7 cellular contexts compared by ENCODE assay signal in the genomic region with DNA sequence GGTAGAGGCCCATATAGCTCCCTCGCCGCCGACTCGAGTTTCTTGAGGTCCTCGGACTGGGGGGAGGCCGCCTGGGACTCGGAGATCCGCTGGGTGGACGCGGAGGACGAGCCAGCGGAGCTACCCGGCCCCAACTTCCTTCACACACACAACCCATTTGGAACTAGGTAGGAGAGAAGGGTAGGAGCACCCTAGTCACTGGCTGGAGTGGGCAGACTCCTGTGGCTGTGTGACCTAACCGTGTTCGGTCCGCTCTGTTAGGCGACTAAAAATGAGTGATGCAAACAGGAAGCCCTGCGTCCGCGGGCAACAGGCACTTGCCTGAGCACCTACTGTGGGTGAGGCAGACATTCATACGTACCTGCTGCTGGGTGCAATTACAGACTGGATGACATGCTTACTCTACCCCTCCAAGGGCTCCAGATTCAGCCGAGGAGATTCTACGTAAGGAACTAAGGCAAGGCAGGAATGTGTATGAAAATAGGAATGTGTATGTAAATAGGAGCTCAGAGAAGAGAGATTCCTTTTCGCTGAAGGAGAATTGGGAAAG. TPM values are rescaled to one million over a fixed set of nuclear protein-coding genes. Genes with fewer than 3 reads are reported as not detected.
A peak's percentile ranks its signal among the peaks of the same experiment; 100 is the strongest.
DNase-seq lines count a peak whose midpoint lies in the region; ATAC-seq and TF ChIP-seq lines count a peak whose summit lies in the region.

No MANE protein-coding gene starts in this region.

- peak overlapping the region; percentile 87 for H3K4me3 Mint-ChIP-seq in WTC11

- H3K27me3 ChIP-seq in dorsolateral prefrontal cortex = no peaks in the 10 kb centered on the region
- H3K27me3 ChIP-seq in muscle layer of colon (ENCODE audit: control insufficient read depth in 1 of 2, insufficient read depth in 2 of 2, low read length in 2 of 2) = no peaks in the 10 kb centered on the region

- H3K27ac ChIP-seq in dorsolateral prefrontal cortex (peak overlapping the region in 57 of 59 donors; percentile 30 to 99 (median 95)), muscle layer of colon (ENCODE audit: low read depth, low read length) (peak overlapping the region; percentile 69)

- H3K9me3 ChIP-seq in muscle layer of colon (ENCODE audit: low read length) = no peaks in the 10 kb centered on the region

- POLR2A ChIA-PET in WTC11 (lab: Charles Lee) = interaction anchor here (0.6 to 6.0 kb wide), 8 partner anchors 8 to 433 kb away, joined by 3 to 76 read pairs (median 5); a partner anchor contains a TSS

- ATAC-seq in WTC11 = no peak
- no peak for ATAC-seq in GM18873 (IDR thresholded peaks at IDR 0.05; ENCODE audit: low FRiP score, unreplicated experiment)

- H3K4me3 ChIP-seq in GM08714 (ENCODE audit: low read length) (peak overlapping the region; percentile 84), dorsolateral prefrontal cortex (peak overlapping the region; percentile 60 to 98 (median 91)), muscle layer of colon (ENCODE audit: low read depth in 1 of 2, low read length in 2 of 2) (peak overlapping the region; percentile 91 to 94)

- no peaks in the 10 kb centered on the region for H3K36me3 Mint-ChIP-seq in WTC11

- peak overlapping the region; percentile 64 for H3K9ac ChIP-seq in muscle layer of colon (ENCODE audit: low read length)

- no peaks in the 10 kb centered on the region for H3K36me3 ChIP-seq in muscle layer of colon (ENCODE audit: insufficient read depth, low read length)

- no peak for TF ChIP-seq CTCF in WTC11 (IDR thresholded peaks at IDR 0.05)
- peak in 2 of 56 donors; percentile 2 to 7 for TF ChIP-seq CTCF in dorsolateral prefrontal cortex (IDR thresholded peaks at IDR 0.05 in 54 of 56, conservative IDR thresholded peaks at IDR 0.05 in 2 of 56; ENCODE audit: low read depth in 1 of 56, partially characterized antibody in 56 of 56)

- H3K27me3 Mint-ChIP-seq in WTC11 (ENCODE audit: low read depth) = no peaks in the 10 kb centered on the region; the same call in 1 of the 2 replicates

- H3K4me1 Mint-ChIP-seq in WTC11 = peaks cover 16% of the 10 kb centered on the region

- CTCF ChIA-PET in WTC11 (lab: Charles Lee) = interaction anchor here (0.6 to 5.4 kb wide), 7 partner anchors 76 to 577 kb away, joined by 4 to 40 read pairs (median 6); a partner anchor contains a TSS

- H3K9me3 Mint-ChIP-seq in WTC11 = no peaks in the 10 kb centered on the region

- DNase-seq in M059J (ENCODE audit: low read depth) (peak; percentile 66), WTC11 (ENCODE audit: low spot score) (no peak), dorsolateral prefrontal cortex (peak in 6 of 10 donors; percentile 39 to 65 (median 42)), superior temporal gyrus (ENCODE audit: extremely low spot score) (peak; percentile 52)

- intact Hi-C loops in dorsolateral prefrontal cortex (cut with DNase I) = loop anchor here (2.0 to 10.0 kb wide), 4 partner anchors 87 to 169 kb away; a partner anchor contains a TSS

- peaks cover 6% of the 10 kb centered on the region for H3K4me1 ChIP-seq in muscle layer of colon (ENCODE audit: insufficient read depth, low read length)

- H3K27ac Mint-ChIP-seq in WTC11 = peak overlapping the region; percentile 82

TF ChIP-seq in WTC11, 78 proteins besides CTCF, POLR2A, EP300 and RAD21:
- TF ChIP-seq SP1 (CRISPR knock-in tag; conservative IDR thresholded peaks at IDR 0.05) (peak; percentile 71), ATF1 (CRISPR knock-in tag; IDR thresholded peaks at IDR 0.05) (no peak), MYBL2 (CRISPR knock-in tag; IDR thresholded peaks at IDR 0.05) (no peak; the same call in 1 of the 2 replicates), GABPB1 (CRISPR knock-in tag; IDR thresholded peaks at IDR 0.05) (peak; percentile 61)
- TF ChIP-seq, protein P1, sequence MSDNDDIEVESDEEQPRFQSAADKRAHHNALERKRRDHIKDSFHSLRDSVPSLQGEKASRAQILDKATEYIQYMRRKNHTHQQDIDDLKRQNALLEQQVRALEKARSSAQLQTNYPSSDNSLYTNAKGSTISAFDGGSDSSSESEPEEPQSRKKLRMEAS (CRISPR knock-in tag; IDR thresholded peaks at IDR 0.05) = no peak
- TF ChIP-seq, protein P2, sequence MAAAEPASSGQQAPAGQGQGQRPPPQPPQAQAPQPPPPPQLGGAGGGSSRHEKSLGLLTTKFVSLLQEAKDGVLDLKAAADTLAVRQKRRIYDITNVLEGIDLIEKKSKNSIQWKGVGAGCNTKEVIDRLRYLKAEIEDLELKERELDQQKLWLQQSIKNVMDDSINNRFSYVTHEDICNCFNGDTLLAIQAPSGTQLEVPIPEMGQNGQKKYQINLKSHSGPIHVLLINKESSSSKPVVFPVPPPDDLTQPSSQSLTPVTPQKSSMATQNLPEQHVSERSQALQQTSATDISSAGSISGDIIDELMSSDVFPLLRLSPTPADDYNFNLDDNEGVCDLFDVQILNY (CRISPR knock-in tag; IDR thresholded peaks at IDR 0.05) = no peak
TF ChIP-seq in WTC11: peak in this region for 2.

RNA-seq across cellular contexts. Expression of a gene that starts 4.6 kb away (rescaled TPM):
- 38.5 and 39.7 TPM in 2 replicates for total RNA-seq in M059J (2014; rRNA removed; shearing (Covaris generic))
- total RNA-seq in WTC11 (2021) = 107 to 113 TPM (median 110 TPM) in 3 replicates
- total RNA-seq in dorsolateral prefrontal cortex = 10 to 100 TPM; 30.7 to 68.7 (median 47.9) TPM
